9 cellular contexts compared by ENCODE assay signal in genomic region chr22:42747701-42748513, GRCh38. TPM values are rescaled to one million over a fixed set of nuclear protein-coding genes. Genes with fewer than 3 reads are reported as not detected.
DNase-seq lines count a peak whose midpoint lies in the region; TF ChIP-seq lines count a peak whose summit lies in the region.
"Had no signal": no experiment of that assay in that cellular context is flagged by ENCODE, and none has a peak within 500 bp of the region (broad histone marks: within the 10 kb centered on the region; RNA-seq: fewer than 3 reads in every experiment).

No MANE protein-coding gene starts in this region.

- no peak overlapping the region for H3K4me2 ChIP-seq in hepatocyte

- TF ChIP-seq EP300 in tibial nerve (IDR thresholded peaks at IDR 0.05) = no peak

- no peak overlapping the region for H2AFZ ChIP-seq in hepatocyte

- no peaks in the 10 kb centered on the region for H3K36me3 ChIP-seq in hepatocyte (replicated peaks; ENCODE audit: insufficient read depth, low read depth)
- no peaks in the 10 kb centered on the region for H3K36me3 ChIP-seq in tibial nerve

- H3K4me3 ChIP-seq in hepatocyte (no peak overlapping the region), tibial nerve (no peak overlapping the region)

- H3K9me3 ChIP-seq in hepatocyte (ENCODE audit: low read depth) (no peaks in the 10 kb centered on the region), tibial nerve (no peaks in the 10 kb centered on the region)

- no peaks in the 10 kb centered on the region for H3K9me2 ChIP-seq in hepatocyte (replicated peaks; ENCODE audit: insufficient read depth)

- no peaks in the 10 kb centered on the region for H4K20me1 ChIP-seq in hepatocyte (ENCODE audit: insufficient read depth, poor library complexity, severe bottlenecking)

- DNase-seq in HT1080 (ENCODE audit: low read depth) (peak; percentile 93), amniotic epithelial cell (ENCODE audit: low read depth) (peak; percentile 65), hepatocyte (ENCODE audit: low spot score) (peak; percentile 19), tibial nerve (ENCODE audit: low spot score in 2 of 2) (no peak), GM19240 (ENCODE audit: insufficient read length, low spot score) (no peak), NCI-H345 treated with DMSO at 0.1 percent for 48 hours (lab: John Stamatoyannopoulos, UW; ENCODE audit: unreplicated experiment) (no peak), GF-D8 (lab: John Stamatoyannopoulos, UW) (no peak), erythroblast (lab: John Stamatoyannopoulos, UW) (no peak)

- H3K27me3 ChIP-seq in hepatocyte (no peaks in the 10 kb centered on the region), tibial nerve (no peaks in the 10 kb centered on the region)

- no peak for TF ChIP-seq CTCF in hepatocyte (IDR thresholded peaks at IDR 0.05; ENCODE audit: poor library complexity)
- no peak for TF ChIP-seq CTCF in tibial nerve (IDR thresholded peaks at IDR 0.05)

- no peak for TF ChIP-seq POLR2A in tibial nerve (IDR thresholded peaks at IDR 0.05)
- TF ChIP-seq POLR2A in erythroblast (IDR thresholded peaks at IDR 0.05; ENCODE audit: low read length) = no peak

- WGBS in hepatocyte (ENCODE audit: low lambda C conversion rate, missing lambda C conversion rate) = 68% methylated on average over 13 of the region's 14 CpGs
- WGBS in tibial nerve, 2 donors = 40 to 41% methylated on average over 14 of the region's 14 CpGs

- H3K27ac ChIP-seq in hepatocyte (peak overlapping the region; percentile 72), tibial nerve (peak overlapping the region in 3 of 4 donors; percentile 27 to 68 (median 52))
- H3K27ac ChIP-seq: HL-60 had no signal

- H3K79me2 ChIP-seq in hepatocyte = no peaks in the 10 kb centered on the region

- H3K4me1 ChIP-seq in hepatocyte (ENCODE audit: insufficient read depth) = peaks cover 9% of the 10 kb centered on the region
- H3K4me1 ChIP-seq in tibial nerve = peaks cover 0 to 64% (median 14%) of the 10 kb centered on the region in 4 donors

RNA-seq across cellular contexts. Expression of gene A4GALT, which starts 27.2 kb away (rescaled TPM):
- total RNA-seq in HT1080 (2014; rRNA removed; shearing (Covaris generic)) = 6.9 and 7.3 TPM in 2 replicates
- 18.6 and 21.2 TPM in 2 replicates for polyA plus RNA-seq in HT1080 (2015; cell fraction: cytosol; rRNA removed)
- 12.6 and 13.9 TPM in 2 replicates for polyA plus RNA-seq in HT1080 (2015; cell fraction: nucleus; rRNA removed)
- total RNA-seq in hepatocyte (3.3 and 4.4 TPM in 2 replicates), tibial nerve (100 to 1,000 TPM in 2 of 4 donors, 10 to 100 TPM in 2; 73.0 to 146 (median 99.0) TPM)
- polyA plus RNA-seq in hepatocyte = 2.2 and 5.8 TPM in 2 replicates

Comparison
In these comparisons a context has a peak if more than half of its experiments do, and no peak if none do; other contexts are left out.
1. DNase-seq: peak in HT1080 (single experiment), amniotic epithelial cell (single experiment) and hepatocyte (single experiment); none in tibial nerve (0 of 2), GM19240 (single experiment), NCI-H345 treated with DMSO at 0.1 percent for 48 hours (single experiment), GF-D8 (single experiment) and erythroblast (0 of 2).